Comparison of ENCODE assay signal across 3 cellular contexts in genomic region chr19:50739841-50740426, GRCh38.
TF ChIP-seq lines count a peak whose summit lies in the region.

No MANE protein-coding gene starts in this region.

TF ChIP-seq in HepG2, 621 proteins besides CTCF, POLR2A, EP300 and RAD21:
- TF ChIP-seq RFX1 (IDR thresholded peaks at IDR 0.05) (peak; percentile 49; the same call in 1 of the 2 replicates), ZNF670 (CRISPR knock-in tag; IDR thresholded peaks at IDR 0.05; ENCODE audit: borderline replicate concordance) (no peak)

TF ChIP-seq in WTC11, 78 proteins besides CTCF, POLR2A, EP300 and RAD21 (continues in another document):
- TF ChIP-seq PRDM15 (CRISPR knock-in tag; IDR thresholded peaks at IDR 0.05) (no peak), ZNF671 (CRISPR knock-in tag; IDR thresholded peaks at IDR 0.05) (no peak), ATF3 (CRISPR knock-in tag; conservative IDR thresholded peaks at IDR 0.05) (no peak), PRRX2 (CRISPR knock-in tag; IDR thresholded peaks at IDR 0.05) (no peak), HMGA2 (CRISPR knock-in tag; IDR thresholded peaks at IDR 0.05) (no peak), ZNF423 (CRISPR knock-in tag; IDR thresholded peaks at IDR 0.05) (no peak), FOXP1 (CRISPR knock-in tag; IDR thresholded peaks at IDR 0.05; ENCODE audit: borderline replicate concordance) (no peak), MAX (CRISPR knock-in tag; IDR thresholded peaks at IDR 0.05) (no peak), ZSCAN18 (CRISPR knock-in tag; IDR thresholded peaks at IDR 0.05) (no peak), AFF4 (CRISPR knock-in tag; IDR thresholded peaks at IDR 0.05; ENCODE audit: borderline replicate concordance) (no peak), ZNF281 (CRISPR knock-in tag; IDR thresholded peaks at IDR 0.05) (no peak), SMAD4 (CRISPR knock-in tag; IDR thresholded peaks at IDR 0.05) (no peak)

TF ChIP-seq in SK-N-SH, 30 proteins besides CTCF, POLR2A, EP300 and RAD21:
- TF ChIP-seq USF1 (IDR thresholded peaks at IDR 0.05; ENCODE audit: borderline replicate concordance, low read depth) = no peak
- TF ChIP-seq RCOR1 (IDR thresholded peaks at IDR 0.05; ENCODE audit: low read length) = no peak
- TF ChIP-seq IRF3 (IDR thresholded peaks at IDR 0.05; ENCODE audit: low read depth, low read length) = no peak
- no peak for TF ChIP-seq EZH2phosphoT487 (IDR thresholded peaks at IDR 0.05; ENCODE audit: borderline replicate concordance, low read depth)
- TF ChIP-seq NRF1 (IDR thresholded peaks at IDR 0.05; ENCODE audit: low read depth, low read length) = no peak
- no peak for TF ChIP-seq TCF12 (IDR thresholded peaks at IDR 0.05)
- no peak for TF ChIP-seq FOXJ3 (CRISPR knock-in tag; IDR thresholded peaks at IDR 0.05)
- no peak for TF ChIP-seq CHD2 (IDR thresholded peaks at IDR 0.05; ENCODE audit: low read length, partially characterized antibody)
- TF ChIP-seq TEAD4 (IDR thresholded peaks at IDR 0.05; ENCODE audit: borderline replicate concordance, insufficient read depth) = no peak
- TF ChIP-seq MEF2A (IDR thresholded peaks at IDR 0.05; ENCODE audit: borderline replicate concordance, low read depth) = no peak
- TF ChIP-seq SIN3A (IDR thresholded peaks at IDR 0.05; ENCODE audit: borderline replicate concordance, low read depth, low read length) = no peak
- no peak for TF ChIP-seq USF2 (IDR thresholded peaks at IDR 0.05; ENCODE audit: borderline replicate concordance, low read depth, low read length)
- no peak for TF ChIP-seq MAX (IDR thresholded peaks at IDR 0.05; ENCODE audit: low read depth)
- TF ChIP-seq TAF1 (IDR thresholded peaks at IDR 0.05; ENCODE audit: borderline replicate concordance, low read depth, low read length) = no peak
